Comparison of ENCODE assay signal across 20 cellular contexts in genomic region chr6:101286146-101286545, GRCh38.
"Had no signal": no experiment of that assay in that cellular context is flagged by ENCODE, and none has a peak within 500 bp of the region (broad histone marks: within the 10 kb centered on the region; RNA-seq: fewer than 3 reads in every experiment).

No MANE protein-coding gene starts in this region.

- H3K27me3 ChIP-seq: adrenal gland, SJSA1 had no signal

- H3K9me3 ChIP-seq: adrenal gland, SJSA1 had no signal

- ATAC-seq: activated CD8-positive, alpha-beta T cell treated with anti-CD3 and anti-CD28 coated beads, Interleukin-2, amount 10 ng/mL, durations not matched to agents 7 days and 5 days; PC-3; SK-N-SH treated with all-trans-retinoic acid at 6 μM for 48 hours had no signal

- DNase-seq: activated CD4-positive, alpha-beta T cell treated with anti-CD3 and anti-CD28 coated beads for 48 hours; activated CD4-positive, alpha-beta T cell treated with anti-CD3 and anti-CD28 coated beads, Interleukin-2, amount 50 U/mL, for 4 hours; activated CD4-positive, CD25-positive, alpha-beta regulatory T cell treated with anti-CD3 and anti-CD28 coated beads, Interleukin-2, amount 50 U/mL, for 72 hours; activated CD8-positive, alpha-beta memory T cell treated with anti-CD3 and anti-CD28 coated beads, Interleukin-2, amount 50 U/mL, for 48 hours; activated CD8-positive, alpha-beta T cell treated with anti-CD3 and anti-CD28 coated beads, Interleukin-2, amount 10 ng/mL, durations not matched to agents 7 days and 5 days; activated naive CD4-positive, alpha-beta T cell treated with anti-CD3 and anti-CD28 coated beads, Interleukin-2, amount 50 U/mL, for 16 hours; activated naive CD8-positive, alpha-beta T cell treated with anti-CD3 and anti-CD28 coated beads, Interleukin-2, amount 10 ng/mL, durations not matched to agents 7 days and 5 days; activated T-cell treated with anti-CD3 and anti-CD28 coated beads, Interleukin-2, amount 50 U/mL, for 1 hour; adrenal gland; anterior cingulate cortex; NCI-H1092; NCI-H1436 treated with DMSO at 0.1 percent for 48 hours; NCI-H187; NCI-H446 treated with DMSO at 0.1 percent for 48 hours; NCI-H524 treated with DMSO at 0.1 percent for 48 hours; PC-3; SHP77; SW 1271 had no signal

- H3K4me1 ChIP-seq: adrenal gland, SJSA1 had no signal

- H3K4me3 ChIP-seq: adrenal gland, SJSA1 had no signal

- H3K36me3 ChIP-seq: adrenal gland, SJSA1 had no signal
